1 cellular context compared by ENCODE assay signal in genomic region chrX:50049228-50049627, GRCh38.
TF ChIP-seq lines count a peak whose summit lies in the region.

No MANE protein-coding gene starts in this region.

TF ChIP-seq in A549, 52 proteins besides CTCF, POLR2A, EP300 and RAD21 (continued from another document):
- TF ChIP-seq ELK1 (IDR thresholded peaks at IDR 0.05; ENCODE audit: low read depth, low read length) (no peak), CHD4 (IDR thresholded peaks at IDR 0.05; ENCODE audit: borderline replicate concordance) (no peak), CBX2 (IDR thresholded peaks at IDR 0.05; ENCODE audit: borderline replicate concordance, low read depth) (no peak), MAZ (IDR thresholded peaks at IDR 0.05; ENCODE audit: borderline replicate concordance, low read depth, low read length) (no peak), MAX (IDR thresholded peaks at IDR 0.05) (no peak), HOXB13 (CRISPR knock-in tag; IDR thresholded peaks at IDR 0.05; ENCODE audit: low read depth) (no peak), SREBF2 (IDR thresholded peaks at IDR 0.05) (no peak), E2F6 (IDR thresholded peaks at IDR 0.05; ENCODE audit: borderline replicate concordance, low read depth) (no peak), ZNF302 (CRISPR knock-in tag; IDR thresholded peaks at IDR 0.05) (no peak), NPAS2 (CRISPR knock-in tag; IDR thresholded peaks at IDR 0.05; ENCODE audit: borderline replicate concordance) (no peak), RNF2 (IDR thresholded peaks at IDR 0.05; ENCODE audit: borderline replicate concordance, low read depth) (no peak), PHF8 (IDR thresholded peaks at IDR 0.05; ENCODE audit: borderline replicate concordance, low read depth) (no peak)
TF ChIP-seq in A549: peak in this region for 0.
